8 cellular contexts compared by ENCODE assay signal in genomic region chr1:223683586-223684487, GRCh38.
DNase-seq lines count a peak whose midpoint lies in the region; ATAC-seq and TF ChIP-seq lines count a peak whose summit lies in the region.

No MANE protein-coding gene starts in this region.

- H3K27ac ChIP-seq in parathyroid adenoma = no peak overlapping the region

- H3K4me1 ChIP-seq in parathyroid adenoma = no peaks in the 10 kb centered on the region

- no peak overlapping the region for H3K9ac ChIP-seq in parathyroid adenoma

- DNase-seq in D341Med (ENCODE audit: low spot score) (peak; percentile 74), HK-2 (ENCODE audit: unreplicated experiment) (peak; percentile 78), NCI-H82 treated with DMSO at 0.1 percent for 48 hours (lab: John Stamatoyannopoulos, UW; ENCODE audit: unreplicated experiment) (peak; percentile 44), activated T-cell treated with anti-CD3 and anti-CD28 coated beads for 24 hours (ENCODE audit: low read depth) (peak; percentile 38), fibroblast of pulmonary artery (ENCODE audit: low read depth) (peak; percentile 65)

- no peak overlapping the region for H3K4me2 ChIP-seq in parathyroid adenoma (ENCODE audit: low read length)

- H3K27me3 ChIP-seq in parathyroid adenoma (ENCODE audit: control insufficient read depth, insufficient read depth, low read length) = no peaks in the 10 kb centered on the region

- H3K4me3 ChIP-seq in fibroblast of pulmonary artery (replicated peaks; ENCODE audit: low read depth, low read length) (no peak overlapping the region), parathyroid adenoma (ENCODE audit: low read depth, low read length) (no peak overlapping the region)

- no peaks in the 10 kb centered on the region for H3K9me3 ChIP-seq in parathyroid adenoma (ENCODE audit: control insufficient read depth, low read length)

- no peaks in the 10 kb centered on the region for H3K79me2 ChIP-seq in parathyroid adenoma

- ATAC-seq in GM21515 (IDR thresholded peaks at IDR 0.05; ENCODE audit: unreplicated experiment) (no peak), HG02970 (IDR thresholded peaks at IDR 0.05; ENCODE audit: low FRiP score, unreplicated experiment) (no peak)

- no peaks in the 10 kb centered on the region for H3K36me3 ChIP-seq in parathyroid adenoma (ENCODE audit: control insufficient read depth, insufficient read depth, low read length)

- TF ChIP-seq CTCF in fibroblast of pulmonary artery (IDR thresholded peaks at IDR 0.05; ENCODE audit: low read length, missing control alignments) = peak; percentile 71
- peak; percentile 55 for TF ChIP-seq CTCF in parathyroid adenoma (IDR thresholded peaks at IDR 0.05)

- peak overlapping the region; percentile 46 for H2AFZ ChIP-seq in parathyroid adenoma
